19 cellular contexts compared by ENCODE assay signal in the genomic region with DNA sequence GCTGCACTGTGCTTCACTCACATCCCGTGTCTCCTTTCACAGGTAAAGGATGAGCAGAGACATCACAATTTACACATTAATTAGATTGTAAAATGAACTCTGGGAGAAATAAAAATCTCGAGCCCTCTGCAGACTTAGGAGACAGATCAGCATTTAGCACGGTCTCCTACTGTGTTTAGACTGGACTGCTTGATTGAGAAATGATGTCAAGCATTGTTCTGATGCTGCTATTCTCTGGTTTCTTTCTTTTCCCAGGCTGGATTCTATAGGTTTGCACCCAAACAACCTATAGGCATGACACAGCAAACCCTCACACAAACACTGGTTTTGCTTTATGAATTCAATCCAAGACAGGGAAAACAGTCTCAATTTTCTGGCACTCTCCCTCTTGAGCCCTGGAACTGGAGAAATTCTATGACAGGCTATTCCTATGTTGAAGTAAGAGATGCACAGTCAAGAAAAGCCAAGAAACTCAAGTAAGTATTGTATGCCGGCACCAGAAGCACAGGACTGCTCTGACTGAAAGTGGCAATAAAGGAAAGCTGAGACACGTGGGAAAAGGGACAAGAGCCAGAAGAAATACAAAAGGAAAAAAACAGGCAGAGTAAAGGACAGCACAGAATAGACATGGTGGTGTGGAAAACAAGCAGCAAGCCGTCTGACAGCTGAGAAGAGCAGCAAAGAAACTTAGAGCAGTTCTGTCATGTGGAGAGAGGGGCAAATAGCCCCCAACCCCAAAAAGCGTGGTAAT.
"Had no signal": no experiment of that assay in that cellular context is flagged by ENCODE, and none has a peak within 500 bp of the region (broad histone marks: within the 10 kb centered on the region; RNA-seq: fewer than 3 reads in every experiment).

No MANE protein-coding gene starts in this region.

- H3K36me3 ChIP-seq: neutrophil, spleen, upper lobe of right lung had no signal

- DNase-seq: activated CD4-positive, alpha-beta T cell treated with anti-CD3 and anti-CD28 coated beads, Interleukin-2, amount 50 U/mL, for 4 hours; activated CD4-positive, CD25-positive, alpha-beta regulatory T cell treated with anti-CD3 and anti-CD28 coated beads, Interleukin-2, amount 50 U/mL, for 72 hours; activated CD8-positive, alpha-beta memory T cell treated with anti-CD3 and anti-CD28 coated beads, Interleukin-2, amount 10 ng/mL, durations not matched to agents 7 days and 5 days; activated gamma-delta T cell; activated T-cell treated with anti-CD3 and anti-CD28 coated beads, Interleukin-2, amount 50 U/mL, for 24 hours; effector CD8-positive, alpha-beta T cell; left ventricle myocardium superior; mesenchymal stem cell; right cardiac atrium; spleen; stimulated activated CD4-positive, alpha-beta T cell treated with anti-CD3 and anti-CD28 coated beads, Interleukin-1b, Interleukin-23, amount 100 ng/mL, for 48 hours; stimulated activated naive CD4-positive, alpha-beta T cell treated with Interleukin-2 at 50 U/mL for 16 hours; SW 1271; upper lobe of right lung had no signal

- H3K4me1 ChIP-seq: upper lobe of right lung had no signal

- H3K27ac Mint-ChIP-seq: activated CD8-positive, alpha-beta memory T cell treated with anti-CD3 and anti-CD28 coated beads, Interleukin-2, amount 10 ng/mL, durations not matched to agents 7 days and 5 days; activated T-cell treated with anti-CD3 and anti-CD28 coated beads, Interleukin-2, amount 50 U/mL, for 24 hours; T-helper 2 cell treated with Interferon-gamma antibody and Interleukin-4, amounts not matched to agents 5 μg/mL and 100 μg/mL, for 36 hours had no signal

- H3K4me3 Mint-ChIP-seq: activated CD8-positive, alpha-beta memory T cell treated with anti-CD3 and anti-CD28 coated beads, Interleukin-2, amount 10 ng/mL, durations not matched to agents 7 days and 5 days; activated T-cell treated with anti-CD3 and anti-CD28 coated beads, Interleukin-2, amount 50 U/mL, for 24 hours; T-helper 2 cell treated with Interferon-gamma antibody and Interleukin-4, amounts not matched to agents 5 μg/mL and 100 μg/mL, for 36 hours had no signal

- H3K4me2 ChIP-seq: hepatocyte had no signal

- H2AFZ ChIP-seq: hepatocyte had no signal

- H3K79me2 ChIP-seq: hepatocyte had no signal

- H3K4me3 ChIP-seq: coronary artery, hepatocyte, spleen, upper lobe of right lung had no signal

- FAIRE-seq: astrocyte had no signal

- H3K27me3 ChIP-seq: hepatocyte, neutrophil, spleen, upper lobe of right lung had no signal

- H3K27ac ChIP-seq: coronary artery, hepatocyte, neutrophil, spleen, upper lobe of right lung had no signal

- H3K9me3 ChIP-seq: neutrophil, upper lobe of right lung had no signal

- H3K4me1 Mint-ChIP-seq: activated CD8-positive, alpha-beta memory T cell treated with anti-CD3 and anti-CD28 coated beads, Interleukin-2, amount 10 ng/mL, durations not matched to agents 7 days and 5 days had no signal

- ATAC-seq: activated CD8-positive, alpha-beta memory T cell treated with anti-CD3 and anti-CD28 coated beads, Interleukin-2, amount 10 ng/mL, durations not matched to agents 7 days and 5 days; left ventricle myocardium superior; right cardiac atrium; upper lobe of right lung had no signal

- H3K27me3 Mint-ChIP-seq: activated T-cell treated with anti-CD3 and anti-CD28 coated beads, Interleukin-2, amount 50 U/mL, for 24 hours had no signal
